Comparison of ENCODE assay signal across 17 cellular contexts in genomic region chr6:151805286-151805840, GRCh38. TPM values are rescaled to one million over a fixed set of nuclear protein-coding genes. Genes with fewer than 3 reads are reported as not detected.
DNase-seq lines count a peak whose midpoint lies in the region; ATAC-seq and TF ChIP-seq lines count a peak whose summit lies in the region.
"Had no signal": no experiment of that assay in that cellular context is flagged by ENCODE, and none has a peak within 500 bp of the region (broad histone marks: within the 10 kb centered on the region; RNA-seq: fewer than 3 reads in every experiment).

No MANE protein-coding gene starts in this region.

- no peak overlapping the region for H3K27ac Mint-ChIP-seq in natural killer cell
- H3K27ac Mint-ChIP-seq: T-helper 1 cell treated with Interleukin-12 subunit alpha and Interleukin-12 subunit beta and Interleukin-4 antibody, amounts not matched to agents 30 μg/mL and 1 μg/mL, for 36 hours had no signal

- H4K91ac ChIP-seq in mesenchymal stem cell (ENCODE audit: low read length): peak overlapping the region; percentile 64

- H3K27ac ChIP-seq in HEK293 (ENCODE audit: extremely low read depth, low read depth, low read length) (peak overlapping the region; percentile 27), mesenchymal stem cell (ENCODE audit: low read length, poor library complexity, severe bottlenecking) (no peak overlapping the region), tibial artery (peak overlapping the region; percentile 78 to 80)
- H3K27ac ChIP-seq: esophagus muscularis mucosa, PC-9 had no signal

- no peak overlapping the region for H2AK5ac ChIP-seq in mesenchymal stem cell (ENCODE audit: low read length, severe bottlenecking)

- CTCF ChIA-PET in HEK293 (lab: Yijun Ruan, JAX): no interaction called here

- H3K9me3 ChIP-seq in HEK293 (ENCODE audit: control insufficient read depth, insufficient read depth, low read depth, low read length): no peaks in the 10 kb centered on the region
- no peaks in the 10 kb centered on the region for H3K9me3 ChIP-seq in mesenchymal stem cell (ENCODE audit: control insufficient read depth, low read length)
- H3K9me3 ChIP-seq in tibial artery: no peaks in the 10 kb centered on the region
- H3K9me3 ChIP-seq: esophagus muscularis mucosa had no signal

- no peaks in the 10 kb centered on the region for H3K79me1 ChIP-seq in mesenchymal stem cell (replicated peaks; ENCODE audit: low read length, poor library complexity, severe bottlenecking)

- no peak overlapping the region for H2BK5ac ChIP-seq in mesenchymal stem cell (ENCODE audit: low read depth, low read length, poor library complexity, severe bottlenecking)

- no peak overlapping the region for H2BK12ac ChIP-seq in mesenchymal stem cell (ENCODE audit: low read length in 2 of 2)

- ATAC-seq in GM19035 (IDR thresholded peaks at IDR 0.05; ENCODE audit: unreplicated experiment) (no peak), natural killer cell (no peak), HG03139 (IDR thresholded peaks at IDR 0.05; ENCODE audit: unreplicated experiment) (no peak)
- ATAC-seq: activated T-cell treated with anti-CD3 and anti-CD28 coated beads, Interleukin-2, amount 50 U/mL, for 4 hours; K562 had no signal

- H3K4me1 Mint-ChIP-seq in natural killer cell: peaks cover 0 to 8% of the 10 kb centered on the region in 2 donors

- no peak overlapping the region for H2AFZ ChIP-seq in mesenchymal stem cell (ENCODE audit: low read depth, low read length)
- H2AFZ ChIP-seq: PC-9 had no signal

- H3K9ac ChIP-seq in mesenchymal stem cell (ENCODE audit: low read length): peak overlapping the region; percentile 4

- H3K4me1 ChIP-seq in HEK293 (ENCODE audit: control insufficient read depth, insufficient read depth, low read length) (peaks cover 11% of the 10 kb centered on the region), mesenchymal stem cell (ENCODE audit: control insufficient read depth, insufficient read depth, low read depth, low read length) (peaks cover 13% of the 10 kb centered on the region), tibial artery (peaks cover 0 to 84% (median 26%) of the 10 kb centered on the region in 4 donors)

- no peak overlapping the region for H3K4me2 ChIP-seq in mesenchymal stem cell (ENCODE audit: low read length, poor library complexity, severe bottlenecking)
- H3K4me2 ChIP-seq: PC-9 had no signal

- H3K27me3 ChIP-seq in mesenchymal stem cell (ENCODE audit: control insufficient read depth in 1 of 2, insufficient read depth in 1 of 2, low read length in 2 of 2): peaks cover 22 to 50% of the 10 kb centered on the region in 2 experiments
- no peaks in the 10 kb centered on the region for H3K27me3 ChIP-seq in tibial artery

- peaks cover 36 to 47% of the 10 kb centered on the region in 2 donors for H3K27me3 Mint-ChIP-seq in natural killer cell (ENCODE audit: low read depth in 2 of 2)

- POLR2A ChIA-PET in HEK293 (lab: Yijun Ruan, JAX): no interaction called here

- no peak overlapping the region for H2BK15ac ChIP-seq in mesenchymal stem cell (ENCODE audit: low read depth, poor library complexity, severe bottlenecking)

- no peaks in the 10 kb centered on the region for H3K9me3 Mint-ChIP-seq in natural killer cell
- H3K9me3 Mint-ChIP-seq: T-helper 1 cell treated with Interleukin-12 subunit alpha and Interleukin-12 subunit beta and Interleukin-4 antibody, amounts not matched to agents 30 μg/mL and 1 μg/mL, for 36 hours had no signal

- DNase-seq in ecto neural progenitor cell (ENCODE audit: low spot score) (peak; percentile 43), mesenchymal stem cell (no peak), tibial artery (peak; percentile 41 to 77), natural killer cell (no peak)
- DNase-seq: activated CD4-positive, alpha-beta T cell treated with anti-CD3 and anti-CD28 coated beads for 48 hours; activated T-cell treated with anti-CD3 and anti-CD28 coated beads, Interleukin-2, amount 50 U/mL, for 4 hours; midbrain; NCI-H1417 treated with DMSO at 0.1 percent for 48 hours; PC-9; stimulated activated CD4-positive, alpha-beta T cell treated with anti-CD3 and anti-CD28 coated beads, Interleukin-2, amount 100 ng/mL, for 24 hours; stimulated activated CD8-positive, alpha-beta memory T cell treated with anti-CD3 and anti-CD28 coated beads, Interleukin-4, amount 100 ng/mL, for 48 hours had no signal

- intact Hi-C loops in tibial artery (cut with DNase I; ENCODE audit: low total_unique reads) (no loop called here), natural killer cell (cut with micrococcal nuclease) (no loop called here)

- H3K4me3 ChIP-seq in HEK293 (ENCODE audit: low read depth, low read length): no peak overlapping the region
- H3K4me3 ChIP-seq in mesenchymal stem cell (ENCODE audit: insufficient read depth in 1 of 2, low read depth in 1 of 2, low read length in 2 of 2): peak overlapping the region in 1 of 2 experiments; percentile 39
- H3K4me3 ChIP-seq in tibial artery: peak overlapping the region; percentile 34 to 43
- H3K4me3 ChIP-seq: K562, PC-9 had no signal

- H3K4ac ChIP-seq in mesenchymal stem cell (ENCODE audit: low read depth in 1 of 2, low read length in 2 of 2): no peak overlapping the region

- no peak overlapping the region for H2BK120ac ChIP-seq in mesenchymal stem cell (ENCODE audit: low read depth, low read length)

- TF ChIP-seq CTCF in HEK293 (tag by site-specific recombination; IDR thresholded peaks at IDR 0.05) (no peak), tibial artery (IDR thresholded peaks at IDR 0.05) (no peak), natural killer cell (IDR thresholded peaks at IDR 0.05) (no peak)

- no peak overlapping the region for H3K18ac ChIP-seq in mesenchymal stem cell (ENCODE audit: low read depth in 1 of 2, low read length in 2 of 2)

- H3K36me3 ChIP-seq in HEK293 (ENCODE audit: control insufficient read depth in 2 of 2, insufficient read depth in 1 of 2, low read length in 2 of 2) (no peaks in the 10 kb centered on the region), mesenchymal stem cell (ENCODE audit: control insufficient read depth in 1 of 2, insufficient read depth in 2 of 2, low read depth in 1 of 2, low read length in 2 of 2) (peaks cover 0 to 7% of the 10 kb centered on the region in 2 experiments), tibial artery (no peaks in the 10 kb centered on the region)
- H3K36me3 ChIP-seq: esophagus muscularis mucosa had no signal

- 52% methylated on average over 11 of the region's 11 CpGs for WGBS in mesenchymal stem cell

- H3K36me3 Mint-ChIP-seq in natural killer cell: no peaks in the 10 kb centered on the region

- no peak overlapping the region for H3K4me3 Mint-ChIP-seq in natural killer cell
- H3K4me3 Mint-ChIP-seq: activated T-cell treated with anti-CD3 and anti-CD28 coated beads, Interleukin-2, amount 50 U/mL, for 4 hours; T-helper 1 cell treated with Interleukin-12 subunit alpha and Interleukin-12 subunit beta and Interleukin-4 antibody, amounts not matched to agents 30 μg/mL and 1 μg/mL, for 36 hours had no signal

- no peak overlapping the region for H3K14ac ChIP-seq in mesenchymal stem cell (ENCODE audit: low read length in 2 of 2)

- H3K23ac ChIP-seq in mesenchymal stem cell (ENCODE audit: low read length in 2 of 2): no peak overlapping the region

- no peak overlapping the region for H4K8ac ChIP-seq in mesenchymal stem cell (ENCODE audit: low read length)

TF ChIP-seq in HEK293, 187 proteins besides CTCF, POLR2A, EP300 and RAD21 (continues in another document):
- TF ChIP-seq OSR2 (tag by site-specific recombination; IDR thresholded peaks at IDR 0.05): peak; percentile 43; the same call in 1 of the 2 replicates
- no peak for TF ChIP-seq ELK4 (IDR thresholded peaks at IDR 0.05; ENCODE audit: borderline replicate concordance, low read depth, low read length)

RNA-seq across cellular contexts. Expression of gene ESR1, which starts 2.1 kb away (rescaled TPM):
- not detected for polyA plus RNA-seq in mesenchymal stem cell (2013, experiment 1 of 2)
- not detected for polyA plus RNA-seq in mesenchymal stem cell (2013, experiment 2 of 2)
- total RNA-seq in natural killer cell: under 1 TPM; 0.11 to 0.64 (median 0.60) TPM

Comparison
In these comparisons a context has a peak if more than half of its experiments do, and no peak if none do; other contexts are left out.
1. DNase-seq: peak in ecto neural progenitor cell (single experiment) and tibial artery (2 of 2); none in mesenchymal stem cell (single experiment) and natural killer cell (single experiment).